ENCODE assay signal across 1 cellular context in the genomic region with DNA sequence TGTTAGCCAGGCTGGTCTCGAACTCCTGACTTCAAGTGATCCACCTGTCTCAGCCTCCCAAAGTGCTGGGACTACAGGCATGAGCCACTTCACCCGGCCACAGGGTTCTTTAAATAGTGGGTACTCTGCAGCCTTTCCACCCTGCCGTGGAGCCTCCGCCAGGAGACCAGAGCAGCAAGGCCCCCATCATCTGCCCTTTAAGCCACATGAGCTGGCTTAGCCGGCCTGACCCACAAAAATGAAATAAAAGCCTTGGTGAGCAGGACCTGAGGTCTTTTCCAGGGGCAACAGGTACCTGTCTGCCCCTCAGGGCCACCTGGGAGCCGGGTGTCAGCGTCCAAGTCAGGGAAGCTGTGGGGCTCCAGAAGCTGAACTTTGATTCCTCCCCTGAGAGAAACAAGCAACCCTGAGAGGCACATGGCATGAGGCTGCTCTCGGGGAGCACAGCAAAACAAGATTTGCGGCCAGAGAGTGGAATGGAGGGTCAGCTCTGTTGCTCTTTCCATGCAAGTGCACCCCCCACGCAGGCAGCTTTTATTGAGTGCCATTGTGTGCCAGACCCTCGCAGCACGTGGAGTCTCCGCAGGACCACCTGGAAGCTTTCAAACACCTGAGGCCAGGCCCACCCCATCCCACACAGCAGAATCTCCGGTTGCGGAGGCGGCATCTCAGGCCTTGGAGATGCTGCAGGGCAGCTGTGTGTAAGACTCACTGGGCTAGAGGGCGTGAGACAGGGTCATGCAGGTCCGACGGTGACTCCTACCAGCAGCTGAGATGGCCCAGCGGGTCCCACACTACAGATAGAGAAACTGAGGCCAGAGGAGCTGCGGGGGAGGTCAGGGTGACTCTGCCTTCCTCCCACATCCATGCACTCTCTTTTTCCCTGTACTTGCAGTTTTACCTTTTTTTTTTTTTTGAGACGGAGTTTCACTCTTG.
TF ChIP-seq lines count a peak whose summit lies in the region.

No MANE protein-coding gene starts in this region.

TF ChIP-seq in K562, 482 proteins besides CTCF, POLR2A, EP300 and RAD21:
- TF ChIP-seq ZNF121 (CRISPR knock-in tag; conservative IDR thresholded peaks at IDR 0.05) (no peak), ZNF316 (IDR thresholded peaks at IDR 0.05) (0 out of 2 replicates have a peak, but pooled peaks have one; percentile 6)
